8 cellular contexts compared by ENCODE assay signal in genomic region chr19:47020992-47021496, GRCh38. TPM values are rescaled to one million over a fixed set of nuclear protein-coding genes. Genes with fewer than 3 reads are reported as not detected.
DNase-seq lines count a peak whose midpoint lies in the region; ATAC-seq and TF ChIP-seq lines count a peak whose summit lies in the region.

No MANE protein-coding gene starts in this region.

- H3K27me3 ChIP-seq in SJCRH30 = peaks cover 29% of the 10 kb centered on the region
- peaks cover 54 to 62% (median 61%) of the 10 kb centered on the region in 3 donors for H3K27me3 ChIP-seq in gastrocnemius medialis

- H3K36me3 ChIP-seq in SJCRH30 (no peaks in the 10 kb centered on the region), gastrocnemius medialis (no peaks in the 10 kb centered on the region)

- in situ Hi-C loops in GM13976 (cut with MboI; ENCODE audit: low sequenced_read_pairs, unreplicated experiment) = no loop called here
- in situ Hi-C loops in gastrocnemius medialis (cut with MboI; ENCODE audit: low sequenced_read_pairs in 4 of 4) = no loop called here

- no peak for TF ChIP-seq CTCF in GM13976 (IDR thresholded peaks at IDR 0.05; ENCODE audit: borderline replicate concordance, control extremely low read depth, extremely low read depth, insufficient read depth, missing control alignments)
- TF ChIP-seq CTCF in fibroblast of villous mesenchyme (IDR thresholded peaks at IDR 0.05; ENCODE audit: insufficient read depth, low read depth, low read length) = no peak
- TF ChIP-seq CTCF in gastrocnemius medialis (IDR thresholded peaks at IDR 0.05 in 4 of 5, conservative IDR thresholded peaks at IDR 0.05 in 1 of 5) = no peak

- no peak for TF ChIP-seq POLR2A in gastrocnemius medialis (IDR thresholded peaks at IDR 0.05)

- intact Hi-C loops in gastrocnemius medialis (cut with DNase I; ENCODE audit: low total_unique reads) = loop anchor here (2.0 kb wide), 1 partner anchor 14 kb away; no protein-coding TSS in a partner anchor

- no peak for ATAC-seq in gastrocnemius medialis
- no peak for ATAC-seq in HG02970 (IDR thresholded peaks at IDR 0.05; ENCODE audit: low FRiP score, unreplicated experiment)

- H3K4me3 ChIP-seq in SJCRH30 (peak overlapping the region; percentile 35), fibroblast of villous mesenchyme (ENCODE audit: low read depth, low read length) (peak overlapping the region; percentile 40), gastrocnemius medialis (peak overlapping the region in 3 of 4 donors; percentile 33 to 41 (median 35))

- no peaks in the 10 kb centered on the region for H3K9me3 ChIP-seq in SJCRH30 (replicated peaks)
- no peaks in the 10 kb centered on the region for H3K9me3 ChIP-seq in gastrocnemius medialis

- H3K4me1 ChIP-seq in SJCRH30 (peaks cover 6% of the 10 kb centered on the region; the same call in 1 of the 2 replicates), gastrocnemius medialis (peaks cover 9 to 18% of the 10 kb centered on the region in 2 donors)

- H3K27ac ChIP-seq in SJCRH30 = no peak overlapping the region
- H3K27ac ChIP-seq in gastrocnemius medialis = no peak overlapping the region

- DNase-seq in GM13976 (ENCODE audit: low spot score) = peak; percentile 74
- no peak for DNase-seq in SJCRH30
- DNase-seq in fibroblast of villous mesenchyme (ENCODE audit: low read depth) = no peak
- no peak for DNase-seq in gastrocnemius medialis
- DNase-seq in activated CD4-positive, CD25-positive, alpha-beta regulatory T cell (lab: John Stamatoyannopoulos, UW) = no peak
- DNase-seq in stimulated activated CD4-positive, alpha-beta T cell treated with anti-CD3 and anti-CD28 coated beads, Interleukin-4, amount 100 ng/mL, for 1 hour = no peak
- no peak for DNase-seq in NCI-H187 (lab: John Stamatoyannopoulos, UW)

RNA-seq across cellular contexts. Expression of gene NPAS1, which starts 1.4 kb away (rescaled TPM):
- not detected in 2 replicates for total RNA-seq in SJCRH30 (2014; rRNA removed; shearing (Covaris generic))
- 0.32 and 0.86 TPM in 2 replicates for total RNA-seq in fibroblast of villous mesenchyme
- 1 to 10 TPM in 1 of 4 donors, under 1 TPM in 1, not detected in 2; 0.61 to 1.1 TPM for total RNA-seq in gastrocnemius medialis

RNA-seq across cellular contexts. Expression of gene TMEM160, which starts 27.4 kb away (rescaled TPM):
- 22.6 and 28.8 TPM in 2 replicates for total RNA-seq in SJCRH30 (2014; rRNA removed; shearing (Covaris generic))
- total RNA-seq in fibroblast of villous mesenchyme (22.0 and 28.3 TPM in 2 replicates), gastrocnemius medialis (10 to 100 TPM; 46.3 to 94.7 (median 71.5) TPM)
